ENCODE assay signal across 18 cellular contexts in genomic region chr4:177251237-177251636, GRCh38. TPM values are rescaled to one million over a fixed set of nuclear protein-coding genes. Genes with fewer than 3 reads are reported as not detected.
DNase-seq lines count a peak whose midpoint lies in the region; ATAC-seq and FAIRE-seq lines count a peak whose summit lies in the region.
"Had no signal": no experiment of that assay in that cellular context is flagged by ENCODE, and none has a peak within 500 bp of the region (broad histone marks: within the 10 kb centered on the region; RNA-seq: fewer than 3 reads in every experiment).

No MANE protein-coding gene starts in this region.

- no peaks in the 10 kb centered on the region for H3K36me3 Mint-ChIP-seq in activated T-cell treated with anti-CD3 and anti-CD28 coated beads, Interleukin-2, amount 50 U/mL, for 4 hours (ENCODE audit: insufficient read depth)
- H3K36me3 Mint-ChIP-seq: CD8-positive, alpha-beta T cell had no signal

- no peak overlapping the region for H3K9ac ChIP-seq in Karpas-422 (ENCODE audit: low read length)

- no peak overlapping the region for H3K4me2 ChIP-seq in Karpas-422 (ENCODE audit: low read depth, low read length, poor library complexity, severe bottlenecking)

- H3K4me3 Mint-ChIP-seq in activated T-cell treated with anti-CD3 and anti-CD28 coated beads, Interleukin-2, amount 50 U/mL, for 4 hours = no peak overlapping the region
- H3K4me3 Mint-ChIP-seq: CD8-positive, alpha-beta T cell had no signal

- H2AFZ ChIP-seq in Karpas-422 (ENCODE audit: low read length) = no peak overlapping the region

- H3K27ac ChIP-seq in small intestine (ENCODE audit: low read depth in 1 of 2, low read length in 1 of 2) (no peak overlapping the region), Karpas-422 (ENCODE audit: low read length) (no peak overlapping the region)
- H3K27ac ChIP-seq: right lobe of liver had no signal

- no peaks in the 10 kb centered on the region for H3K79me2 ChIP-seq in Karpas-422 (ENCODE audit: low read length)

- H3K4me3 ChIP-seq in small intestine (ENCODE audit: low read depth in 1 of 2, low read length in 2 of 2) = no peak overlapping the region
- no peak overlapping the region for H3K4me3 ChIP-seq in Karpas-422 (ENCODE audit: low read length)
- H3K4me3 ChIP-seq: right lobe of liver had no signal

- H3K27me3 Mint-ChIP-seq in activated T-cell treated with anti-CD3 and anti-CD28 coated beads, Interleukin-2, amount 50 U/mL, for 4 hours (ENCODE audit: low read depth) = peaks cover 6% of the 10 kb centered on the region

- H3K9me2 ChIP-seq in Karpas-422 (replicated peaks; ENCODE audit: insufficient read depth, low read length) = no peaks in the 10 kb centered on the region

- H3K9me3 ChIP-seq in small intestine (ENCODE audit: control insufficient read depth, low read depth) = no peaks in the 10 kb centered on the region
- H3K9me3 ChIP-seq in Karpas-422 (ENCODE audit: low read length) = no peaks in the 10 kb centered on the region
- H3K9me3 ChIP-seq: right lobe of liver had no signal

- ATAC-seq in activated T-cell treated with anti-CD3 and anti-CD28 coated beads, Interleukin-2, amount 50 U/mL, for 4 hours = peak; percentile 25 to 34
- ATAC-seq: CD8-positive, alpha-beta T cell; esophagus mucosa; Panc1; right lobe of liver had no signal

- H3K4me1 ChIP-seq in small intestine (ENCODE audit: control insufficient read depth in 2 of 2, insufficient read depth in 1 of 2, low read depth in 1 of 2, low read length in 1 of 2) (peaks cover 0 to 2% of the 10 kb centered on the region in 2 donors), Karpas-422 (ENCODE audit: low read length) (no peaks in the 10 kb centered on the region)
- H3K4me1 ChIP-seq: right lobe of liver had no signal

- H3K27me3 ChIP-seq in small intestine (ENCODE audit: control insufficient read depth in 2 of 2, insufficient read depth in 2 of 2, low read length in 2 of 2) (no peaks in the 10 kb centered on the region), Karpas-422 (ENCODE audit: low read length) (no peaks in the 10 kb centered on the region)
- H3K27me3 ChIP-seq: right lobe of liver had no signal

- H3K4me1 Mint-ChIP-seq in activated T-cell treated with anti-CD3 and anti-CD28 coated beads, Interleukin-2, amount 50 U/mL, for 4 hours (ENCODE audit: low read depth) = peaks cover 9% of the 10 kb centered on the region

- no peaks in the 10 kb centered on the region for H3K36me3 ChIP-seq in small intestine (ENCODE audit: control insufficient read depth in 2 of 2, insufficient read depth in 2 of 2, low read length in 2 of 2)
- no peaks in the 10 kb centered on the region for H3K36me3 ChIP-seq in Karpas-422 (ENCODE audit: insufficient read depth, low read length)
- H3K36me3 ChIP-seq: right lobe of liver had no signal

- no peak for FAIRE-seq in small intestine (lab: Jason Lieb, UNC)

- no peaks in the 10 kb centered on the region for H4K20me1 ChIP-seq in Karpas-422 (ENCODE audit: insufficient read depth, low read depth, low read length)

- no peak for DNase-seq in activated T-cell treated with anti-CD3 and anti-CD28 coated beads, Interleukin-2, amount 50 U/mL, for 4 hours
- no peak for DNase-seq in activated T-cell treated with anti-CD3 and anti-CD28 coated beads, Interleukin-2, amount 50 U/mL, for 1 hour
- DNase-seq in NCI-H2107 (lab: John Stamatoyannopoulos, UW) (peak; percentile 2), small intestine (peak; percentile 59), NCI-H446 treated with DMSO at 0.1 percent for 48 hours (lab: John Stamatoyannopoulos, UW) (no peak), DMS53 treated with DMSO at 0.1 percent for 48 hours (lab: John Stamatoyannopoulos, UW; ENCODE audit: unreplicated experiment) (no peak), Karpas-422 (no peak)
- DNase-seq in activated CD4-positive, alpha-beta T cell treated with anti-CD3 and anti-CD28 coated beads, Interleukin-2, amount 50 U/mL, for 48 hours = peak; percentile 1 to 9
- DNase-seq: activated CD8-positive, alpha-beta memory T cell treated with anti-CD3 and anti-CD28 coated beads, Interleukin-2, amount 50 U/mL, for 4 hours; caudate nucleus; CD8-positive, alpha-beta T cell; DMS79; H7; NCI-H1694; NCI-H524 treated with DMSO at 0.1 percent for 48 hours; right lobe of liver had no signal

- no peaks in the 10 kb centered on the region for H3K9me3 Mint-ChIP-seq in activated T-cell treated with anti-CD3 and anti-CD28 coated beads, Interleukin-2, amount 50 U/mL, for 4 hours
- H3K9me3 Mint-ChIP-seq: CD8-positive, alpha-beta T cell had no signal

- WGBS in small intestine, 3 donors = 6 to 41% (median 18%) methylated on average over 7 of the region's 7 CpGs

RNA-seq across cellular contexts. Expression of gene NEIL3, which starts 58.4 kb away (rescaled TPM):
- 1 to 10 TPM in 1 of 3 donors, under 1 TPM in 2; 0.58 to 1.2 (median 0.79) TPM for total RNA-seq in activated T-cell treated with anti-CD3 and anti-CD28 coated beads, Interleukin-2, amount 50 U/mL, for 4 hours
- 1 to 10 TPM in 1 of 3 donors, not detected in 2; 2.8 TPM for polyA plus RNA-seq in small intestine
- total RNA-seq in Karpas-422 (2014; rRNA removed; shearing (Covaris generic); ENCODE audit: low replicate concordance) = 4.6 and 9.1 TPM in 2 replicates

Comparison
In these comparisons a context has a peak if more than half of its experiments do, and no peak if none do; other contexts are left out.
1. DNase-seq: peak in NCI-H2107 (single experiment), activated CD4-positive, alpha-beta T cell treated with anti-CD3 and anti-CD28 coated beads, Interleukin-2, amount 50 U/mL, for 48 hours (2 of 2) and small intestine (single experiment); none in activated T-cell treated with anti-CD3 and anti-CD28 coated beads, Interleukin-2, amount 50 U/mL, for 4 hours (single experiment), activated T-cell treated with anti-CD3 and anti-CD28 coated beads, Interleukin-2, amount 50 U/mL, for 1 hour (single experiment), NCI-H446 treated with DMSO at 0.1 percent for 48 hours (single experiment), DMS53 treated with DMSO at 0.1 percent for 48 hours (single experiment) and Karpas-422 (single experiment).